16 cellular contexts compared by ENCODE assay signal in genomic region chr2:225038076-225038571, GRCh38. TPM values are rescaled to one million over a fixed set of nuclear protein-coding genes. Genes with fewer than 3 reads are reported as not detected.
DNase-seq lines count a peak whose midpoint lies in the region; ATAC-seq, FAIRE-seq and TF ChIP-seq lines count a peak whose summit lies in the region.
"Had no signal": no experiment of that assay in that cellular context is flagged by ENCODE, and none has a peak within 500 bp of the region (broad histone marks: within the 10 kb centered on the region; RNA-seq: fewer than 3 reads in every experiment).

No MANE protein-coding gene starts in this region.

- no peaks in the 10 kb centered on the region for H3K27me3 ChIP-seq in CD4-positive, alpha-beta memory T cell (ENCODE audit: insufficient read depth, low read length)
- H3K27me3 ChIP-seq: tibial nerve had no signal

- H3K36me3 ChIP-seq in CD4-positive, alpha-beta memory T cell (ENCODE audit: insufficient read depth, low read length) = no peaks in the 10 kb centered on the region
- H3K36me3 ChIP-seq: tibial nerve had no signal

- H3K4me3 ChIP-seq in CD4-positive, alpha-beta memory T cell (ENCODE audit: low read length in 2 of 2) = peak overlapping the region; percentile 6 to 13
- H3K4me3 ChIP-seq: lung, tibial nerve had no signal

- DNase-seq in CD4-positive, alpha-beta memory T cell = no peak
- no peak for DNase-seq in GM18507 (ENCODE audit: extremely low spot score, insufficient read length, low read depth)
- no peak for DNase-seq in natural killer cell
- no peak for DNase-seq in NCI-H2171 (lab: John Stamatoyannopoulos, UW)
- no peak for DNase-seq in NCI-H146 treated with DMSO at 0.1 percent for 48 hours (lab: John Stamatoyannopoulos, UW; ENCODE audit: unreplicated experiment)
- DNase-seq: amygdala, H9, NCI-H2081, NCI-H526 treated with DMSO at 0.1 percent for 48 hours, nephron progenitor cell, PC-3 had no signal

- FAIRE-seq in GM18507 (lab: Jason Lieb, UNC) = peak; percentile 33

- peaks cover 72% of the 10 kb centered on the region for H3K4me1 ChIP-seq in CD4-positive, alpha-beta memory T cell (ENCODE audit: insufficient read depth, low read length)

- no peaks in the 10 kb centered on the region for H3K27me3 Mint-ChIP-seq in CD4-positive, alpha-beta memory T cell
- no peaks in the 10 kb centered on the region for H3K27me3 Mint-ChIP-seq in activated naive CD8-positive, alpha-beta T cell
- no peaks in the 10 kb centered on the region for H3K27me3 Mint-ChIP-seq in natural killer cell (ENCODE audit: low read depth in 2 of 2)

- H3K4me3 Mint-ChIP-seq in CD4-positive, alpha-beta memory T cell = peak overlapping the region; percentile 86 to 100 (median 98)
- H3K4me3 Mint-ChIP-seq in activated naive CD8-positive, alpha-beta T cell = peak overlapping the region; percentile 97
- peak overlapping the region; percentile 98 for H3K4me3 Mint-ChIP-seq in natural killer cell
- H3K4me3 Mint-ChIP-seq: H9, nephron progenitor cell had no signal

- peaks cover 70 to 89% (median 78%) of the 10 kb centered on the region in 4 donors for H3K4me1 Mint-ChIP-seq in CD4-positive, alpha-beta memory T cell
- H3K4me1 Mint-ChIP-seq in activated naive CD8-positive, alpha-beta T cell (ENCODE audit: low read depth) = peaks cover 85% of the 10 kb centered on the region
- peaks cover 83 to 84% of the 10 kb centered on the region in 2 donors for H3K4me1 Mint-ChIP-seq in natural killer cell

- POLR2A ChIA-PET in CD4-positive, alpha-beta memory T cell (lab: Charles Lee; ENCODE audit: partially characterized antibody) = interaction anchor here (1.5 to 8.5 kb wide), 2 partner anchors 12 to 17 kb away, joined by 11 to 154 read pairs; no protein-coding TSS in a partner anchor

- CTCF ChIA-PET in CD4-positive, alpha-beta memory T cell (lab: Charles Lee; ENCODE audit: partially characterized antibody) = interaction anchor here (1.2 to 1.7 kb wide), 3 partner anchors 15 to 36 kb away, joined by 5 to 10 read pairs (median 6); no protein-coding TSS in a partner anchor

- ATAC-seq in natural killer cell (no peak), HG03139 (IDR thresholded peaks at IDR 0.05; ENCODE audit: unreplicated experiment) (no peak)
- ATAC-seq: PC-3 had no signal

- peak overlapping the region; percentile 91 for H3K27ac ChIP-seq in CD4-positive, alpha-beta memory T cell (ENCODE audit: low read depth, low read length)
- H3K27ac ChIP-seq: tibial nerve had no signal

- peaks cover 32 to 51% of the 10 kb centered on the region in 2 donors for H3K36me3 Mint-ChIP-seq in CD4-positive, alpha-beta memory T cell
- H3K36me3 Mint-ChIP-seq in activated naive CD8-positive, alpha-beta T cell = peaks cover 31% of the 10 kb centered on the region
- no peaks in the 10 kb centered on the region for H3K36me3 Mint-ChIP-seq in natural killer cell

- H3K9me3 ChIP-seq in CD4-positive, alpha-beta memory T cell (ENCODE audit: control insufficient read depth in 1 of 2, low read length in 2 of 2) = no peaks in the 10 kb centered on the region
- H3K9me3 ChIP-seq: tibial nerve had no signal

- no peak for TF ChIP-seq CTCF in natural killer cell (IDR thresholded peaks at IDR 0.05)

- H3K27ac Mint-ChIP-seq in CD4-positive, alpha-beta memory T cell = peak overlapping the region; percentile 84 to 98 (median 90)
- peak overlapping the region; percentile 99 for H3K27ac Mint-ChIP-seq in activated naive CD8-positive, alpha-beta T cell
- peak overlapping the region; percentile 100 for H3K27ac Mint-ChIP-seq in natural killer cell
- H3K27ac Mint-ChIP-seq: H9, nephron progenitor cell had no signal

- intact Hi-C loops in CD4-positive, alpha-beta memory T cell (cut with micrococcal nuclease) = no loop called here
- intact Hi-C loops in natural killer cell (cut with micrococcal nuclease) = no loop called here

- H3K9me3 Mint-ChIP-seq in CD4-positive, alpha-beta memory T cell = peaks cover 0 to 2% (median 0%) of the 10 kb centered on the region in 8 donors
- H3K9me3 Mint-ChIP-seq in activated naive CD8-positive, alpha-beta T cell (ENCODE audit: low read depth) = no peaks in the 10 kb centered on the region
- no peaks in the 10 kb centered on the region for H3K9me3 Mint-ChIP-seq in natural killer cell
- H3K9me3 Mint-ChIP-seq: CD14-positive monocyte, H9, nephron progenitor cell had no signal

RNA-seq across cellular contexts. Expression of gene DOCK10, which starts 4.1 kb away (rescaled TPM):
- total RNA-seq in CD4-positive, alpha-beta memory T cell = 100 to 1,000 TPM; 180 to 186 TPM
- 10 to 100 TPM; 26.0 to 69.9 TPM for polyA plus RNA-seq in CD4-positive, alpha-beta memory T cell
- 100 to 1,000 TPM; 181 to 213 (median 182) TPM for total RNA-seq in natural killer cell
